9 cellular contexts compared by ENCODE assay signal in genomic region chr12:22333186-22333745, GRCh38. TPM values are rescaled to one million over a fixed set of nuclear protein-coding genes. Genes with fewer than 3 reads are reported as not detected.
A peak's percentile ranks its signal among the peaks of the same experiment; 100 is the strongest.
DNase-seq lines count a peak whose midpoint lies in the region; ATAC-seq and TF ChIP-seq lines count a peak whose summit lies in the region.
"Had no signal": no experiment of that assay in that cellular context is flagged by ENCODE, and none has a peak within 500 bp of the region (broad histone marks: within the 10 kb centered on the region; RNA-seq: fewer than 3 reads in every experiment).

No MANE protein-coding gene starts in this region.

- H3K27me3 ChIP-seq in SK-N-SH (ENCODE audit: insufficient read depth) (peaks cover 29% of the 10 kb centered on the region), stomach smooth muscle (ENCODE audit: control insufficient read depth in 1 of 2, insufficient read depth in 2 of 2, low read length in 2 of 2) (peaks cover 0 to 9% of the 10 kb centered on the region in 2 donors)

- H3K36me3 ChIP-seq in SK-N-SH (replicated peaks in 1 of 2; ENCODE audit: control insufficient read depth in 1 of 2, insufficient read depth in 2 of 2, low read length in 1 of 2), result no peaks in the 10 kb centered on the region
- no peaks in the 10 kb centered on the region for H3K36me3 ChIP-seq in stomach smooth muscle (ENCODE audit: control insufficient read depth in 2 of 2, insufficient read depth in 2 of 2, low read length in 2 of 2)

- CTCF ChIA-PET in SK-N-SH (lab: Yijun Ruan, JAX), result interaction anchor here (1.5 kb wide), 1 partner anchor 635 kb away, joined by 5 read pairs; no protein-coding TSS in a partner anchor

- no peak overlapping the region for H3K4me3 ChIP-seq in SK-N-SH (ENCODE audit: low read depth in 2 of 2, low read length in 1 of 2)
- peak overlapping the region; percentile 60 to 88 for H3K4me3 ChIP-seq in stomach smooth muscle (ENCODE audit: low read length in 2 of 2)

- TF ChIP-seq CTCF in SK-N-SH (IDR thresholded peaks at IDR 0.05), result no peak

- 19% methylated on average over 12 of the region's 12 CpGs for WGBS in SK-N-SH (ENCODE audit: low lambda C conversion rate)

- no peak for TF ChIP-seq RAD21 in SK-N-SH (IDR thresholded peaks at IDR 0.05; ENCODE audit: low read length)

- no peaks in the 10 kb centered on the region for H3F3A ChIP-seq in SK-N-SH (replicated peaks; ENCODE audit: insufficient read depth)

- DNase-seq in SK-N-SH (no peak), amniotic epithelial cell (ENCODE audit: low read depth) (peak; percentile 68), iris pigment epithelial cell (ENCODE audit: low read depth) (peak; percentile 44), RPMI8226 (no peak), HT-29 (ENCODE audit: low spot score) (no peak)
- DNase-seq: NCI-H1436 had no signal

- no peak for TF ChIP-seq EP300 in SK-N-SH (IDR thresholded peaks at IDR 0.05; ENCODE audit: borderline replicate concordance in 1 of 2, low read depth in 1 of 2, low read length in 1 of 2)

- H3K4me1 ChIP-seq in SK-N-SH (ENCODE audit: control insufficient read depth in 1 of 2, insufficient read depth in 2 of 2, low read depth in 1 of 2, low read length in 1 of 2), result peaks cover 0 to 12% of the 10 kb centered on the region in 2 experiments; a peak in 1 of 4 replicates
- H3K4me1 ChIP-seq in stomach smooth muscle (ENCODE audit: control insufficient read depth, insufficient read depth, low read length), result peaks cover 12% of the 10 kb centered on the region

- ATAC-seq in SK-N-SH treated with all-trans-retinoic acid at 6 μM for 48 hours (no peak), GM21447 (IDR thresholded peaks at IDR 0.05; ENCODE audit: unreplicated experiment) (no peak)

- H3K9ac ChIP-seq in SK-N-SH, result no peak overlapping the region
- peak overlapping the region in 1 of 2 donors; percentile 21 for H3K9ac ChIP-seq in stomach smooth muscle (ENCODE audit: low read length in 2 of 2)

- no peaks in the 10 kb centered on the region for H3K9me3 ChIP-seq in SK-N-SH
- no peaks in the 10 kb centered on the region for H3K9me3 ChIP-seq in stomach smooth muscle (ENCODE audit: control insufficient read depth in 2 of 2, low read length in 2 of 2)

- H3K27ac ChIP-seq in SK-N-SH (ENCODE audit: low read depth in 2 of 2, low read length in 1 of 2), result no peak overlapping the region
- no peak overlapping the region for H3K27ac ChIP-seq in stomach smooth muscle (ENCODE audit: low read length)

- no peaks in the 10 kb centered on the region for H3K79me2 ChIP-seq in SK-N-SH (ENCODE audit: insufficient read depth)

- no peaks in the 10 kb centered on the region for H4K20me1 ChIP-seq in SK-N-SH (ENCODE audit: insufficient read depth)

- no peak overlapping the region for H3K4me2 ChIP-seq in SK-N-SH

- no peak overlapping the region for H2AFZ ChIP-seq in SK-N-SH (ENCODE audit: low read depth)

- no peaks in the 10 kb centered on the region for H3K9me2 ChIP-seq in SK-N-SH

- POLR2A ChIA-PET in SK-N-SH (lab: Yijun Ruan, JAX), result no interaction called here

TF ChIP-seq in SK-N-SH, 30 proteins besides CTCF, POLR2A, EP300 and RAD21:
- TF ChIP-seq EZH2phosphoT487 (IDR thresholded peaks at IDR 0.05; ENCODE audit: borderline replicate concordance, low read depth), result peak; percentile 46; the same call in 1 of the 2 replicates
- TF ChIP-seq FOSL2 (IDR thresholded peaks at IDR 0.05; ENCODE audit: borderline replicate concordance, low read depth), result no peak

TF ChIP-seq in SK-N-SH treated with all-trans-retinoic acid at 6 μM for 48 hours, 23 proteins besides CTCF, POLR2A, EP300 and RAD21:
- no peak for TF ChIP-seq BACH2 (CRISPR knock-in tag; IDR thresholded peaks at IDR 0.05; ENCODE audit: borderline replicate concordance)
- TF ChIP-seq ARNTL (CRISPR knock-in tag; IDR thresholded peaks at IDR 0.05; ENCODE audit: borderline replicate concordance, low read depth), result no peak
- TF ChIP-seq ZFP30 (CRISPR knock-in tag; IDR thresholded peaks at IDR 0.05), result no peak
- TF ChIP-seq POU6F1 (CRISPR knock-in tag; IDR thresholded peaks at IDR 0.05; ENCODE audit: borderline replicate concordance, low read depth), result no peak
- no peak for TF ChIP-seq ZNF8 (CRISPR knock-in tag; IDR thresholded peaks at IDR 0.05)
- no peak for TF ChIP-seq CREB5 (CRISPR knock-in tag; IDR thresholded peaks at IDR 0.05; ENCODE audit: low read depth)
- no peak for TF ChIP-seq TCF4 (CRISPR knock-in tag; IDR thresholded peaks at IDR 0.05; ENCODE audit: borderline replicate concordance)
- TF ChIP-seq ZFP3 (CRISPR knock-in tag; IDR thresholded peaks at IDR 0.05), result no peak
- TF ChIP-seq OSR1 (CRISPR knock-in tag; IDR thresholded peaks at IDR 0.05), result no peak
- TF ChIP-seq ZNF70 (CRISPR knock-in tag; IDR thresholded peaks at IDR 0.05), result no peak
- no peak for TF ChIP-seq ISL1 (CRISPR knock-in tag; IDR thresholded peaks at IDR 0.05)
- no peak for TF ChIP-seq PATZ1 (CRISPR knock-in tag; IDR thresholded peaks at IDR 0.05; ENCODE audit: borderline replicate concordance)
- TF ChIP-seq CSDC2 (CRISPR knock-in tag; IDR thresholded peaks at IDR 0.05), result no peak
- no peak for TF ChIP-seq GLIS3 (CRISPR knock-in tag; IDR thresholded peaks at IDR 0.05)

RNA-seq across cellular contexts. Expression of gene ST8SIA1, which starts 1.2 kb away (rescaled TPM):
- 0.12 and 0.47 TPM in 2 replicates for polyA plus RNA-seq in SK-N-SH (2012; rRNA removed)
- polyA plus RNA-seq in SK-N-SH (2012; cell fraction: cytosol; rRNA removed), result 0.20 and 0.30 TPM in 2 replicates
- polyA plus RNA-seq in SK-N-SH (2012; cell fraction: nucleus; rRNA removed), result 0.37 and 0.55 TPM in 2 replicates
- not detected in 2 replicates for total RNA-seq in HT-29 (2014; rRNA removed; shearing (Covaris generic))

Comparison
In these comparisons a context has a peak if more than half of its experiments do, and no peak if none do; other contexts are left out.
1. DNase-seq: peak in amniotic epithelial cell (single experiment) and iris pigment epithelial cell (single experiment); none in SK-N-SH (single experiment), RPMI8226 (single experiment) and HT-29 (single experiment).
2. H3K4me3 ChIP-seq: peak in stomach smooth muscle (2 of 2); none in SK-N-SH (0 of 2).